Comparison of ENCODE assay signal across 8 cellular contexts in genomic region chr1:904271-904950, GRCh38. TPM values are rescaled to one million over a fixed set of nuclear protein-coding genes. Genes with fewer than 3 reads are reported as not detected.
DNase-seq lines count a peak whose midpoint lies in the region; FAIRE-seq and TF ChIP-seq lines count a peak whose summit lies in the region.

No MANE protein-coding gene starts in this region.

- peak overlapping the region; percentile 81 for H3K4me3 Mint-ChIP-seq in type B pancreatic cell

- no peaks in the 10 kb centered on the region for H3K9me3 Mint-ChIP-seq in type B pancreatic cell

- H3K4me2 ChIP-seq in KMS-11 (peak overlapping the region; percentile 21; the same call in 1 of the 2 replicates), parathyroid adenoma (ENCODE audit: low read length) (peak overlapping the region; percentile 51)

- no peaks in the 10 kb centered on the region for H4K20me1 ChIP-seq in KMS-11 (ENCODE audit: insufficient read depth)

- H3K27ac ChIP-seq in 22Rv1, result peak overlapping the region; percentile 62
- no peak overlapping the region for H3K27ac ChIP-seq in KMS-11
- H3K27ac ChIP-seq in parathyroid adenoma, result no peak overlapping the region

- no peaks in the 10 kb centered on the region for H3K4me1 ChIP-seq in KMS-11 (ENCODE audit: low read depth, poor library complexity, severe bottlenecking)
- H3K4me1 ChIP-seq in parathyroid adenoma, result no peaks in the 10 kb centered on the region

- H3K9ac ChIP-seq in KMS-11 (no peak overlapping the region; the same call in 1 of the 2 replicates), parathyroid adenoma (no peak overlapping the region)

- H2AFZ ChIP-seq in KMS-11 (ENCODE audit: low read depth) (peak overlapping the region; percentile 44; the same call in 1 of the 2 replicates), parathyroid adenoma (peak overlapping the region; percentile 73)

- H3K36me3 ChIP-seq in KMS-11 (ENCODE audit: insufficient read depth) (no peaks in the 10 kb centered on the region), parathyroid adenoma (ENCODE audit: control insufficient read depth, insufficient read depth, low read length) (no peaks in the 10 kb centered on the region)

- no peak for TF ChIP-seq POLR2A in GM12892 (IDR thresholded peaks at IDR 0.05; ENCODE audit: low read depth, low read length)

- peak; percentile 93 for FAIRE-seq in GM12892 (lab: Jason Lieb, UNC)

- no peak overlapping the region for H3K27ac Mint-ChIP-seq in type B pancreatic cell

- DNase-seq in GM12892 (ENCODE audit: insufficient read length), result peak; percentile 90
- DNase-seq in SK-N-DZ (ENCODE audit: low spot score), result peak; percentile 66
- DNase-seq in activated naive CD4-positive, alpha-beta T cell (lab: John Stamatoyannopoulos, UW), result peak; percentile 78 to 88 (median 86)
- DNase-seq in germinal center (ENCODE audit: low spot score), result peak; percentile 82
- peak; percentile 92 for DNase-seq in type B pancreatic cell (ENCODE audit: extremely low spot score, unreplicated experiment)

- peak; percentile 93 for TF ChIP-seq CTCF in 22Rv1 (IDR thresholded peaks at IDR 0.05)
- TF ChIP-seq CTCF in KMS-11 (conservative IDR thresholded peaks at IDR 0.05; ENCODE audit: low read depth, low read length), result peak; percentile 67
- TF ChIP-seq CTCF in parathyroid adenoma (IDR thresholded peaks at IDR 0.05), result peak; percentile 87
- peak; percentile 94 for TF ChIP-seq CTCF in type B pancreatic cell (conservative IDR thresholded peaks at IDR 0.05)

- no peaks in the 10 kb centered on the region for H3K36me3 Mint-ChIP-seq in type B pancreatic cell

- peaks cover 6% of the 10 kb centered on the region for H3K4me1 Mint-ChIP-seq in type B pancreatic cell (ENCODE audit: unreplicated experiment)

- peaks cover 29% of the 10 kb centered on the region for H3K27me3 Mint-ChIP-seq in type B pancreatic cell

- H3K9me3 ChIP-seq in parathyroid adenoma (ENCODE audit: control insufficient read depth, low read length), result no peaks in the 10 kb centered on the region

- H3K27me3 ChIP-seq in KMS-11 (ENCODE audit: insufficient read depth, low read depth) (peaks cover 75% of the 10 kb centered on the region), parathyroid adenoma (ENCODE audit: control insufficient read depth, insufficient read depth, low read length) (no peaks in the 10 kb centered on the region)

- H3K4me3 ChIP-seq in KMS-11 (IDR thresholded peaks at IDR 0.05; ENCODE audit: insufficient read depth, low read depth, low read length) (no peak overlapping the region), parathyroid adenoma (ENCODE audit: low read depth, low read length) (no peak overlapping the region)

- no peaks in the 10 kb centered on the region for H3K79me2 ChIP-seq in KMS-11 (ENCODE audit: insufficient read depth, low read depth)
- no peaks in the 10 kb centered on the region for H3K79me2 ChIP-seq in parathyroid adenoma

RNA-seq across cellular contexts. Expression of gene SAMD11, which starts 19.3 kb away (rescaled TPM):
- not detected for polyA plus RNA-seq in GM12892 (2012; ENCODE audit: missing spikeins)
- 123 and 149 TPM in 2 replicates for polyA plus RNA-seq in SK-N-DZ (2014; cell fraction: cytosol; rRNA removed)
- 494 and 564 TPM in 2 replicates for polyA plus RNA-seq in SK-N-DZ (2014; cell fraction: nucleus; rRNA removed)
- 13.1 and 50.5 TPM in 2 replicates for total RNA-seq in type B pancreatic cell (ENCODE audit: low replicate concordance)

RNA-seq across cellular contexts. Expression of gene NOC2L, which starts 54.6 kb away (rescaled TPM):
- polyA plus RNA-seq in GM12892 (2012; ENCODE audit: missing spikeins), result 37.8 TPM
- 118 and 119 TPM in 2 replicates for polyA plus RNA-seq in SK-N-DZ (2014; cell fraction: cytosol; rRNA removed)
- 98.3 and 122 TPM in 2 replicates for polyA plus RNA-seq in SK-N-DZ (2014; cell fraction: nucleus; rRNA removed)
- 75.1 and 87.2 TPM in 2 replicates for total RNA-seq in type B pancreatic cell (ENCODE audit: low replicate concordance)

RNA-seq across cellular contexts. Expression of gene KLHL17, which starts 56.0 kb away (rescaled TPM):
- polyA plus RNA-seq in GM12892 (2012; ENCODE audit: missing spikeins), result 8.9 TPM
- polyA plus RNA-seq in SK-N-DZ (2014; cell fraction: cytosol; rRNA removed), result 17.9 and 35.0 TPM in 2 replicates
- polyA plus RNA-seq in SK-N-DZ (2014; cell fraction: nucleus; rRNA removed), result 656 and 724 TPM in 2 replicates
- 31.5 and 42.2 TPM in 2 replicates for total RNA-seq in type B pancreatic cell (ENCODE audit: low replicate concordance)
